18 cellular contexts compared by ENCODE assay signal in genomic region chr9:119839888-119840287, GRCh38.
"Had no signal": no experiment of that assay in that cellular context is flagged by ENCODE, and none has a peak within 500 bp of the region (broad histone marks: within the 10 kb centered on the region; RNA-seq: fewer than 3 reads in every experiment).

No MANE protein-coding gene starts in this region.

- ATAC-seq: activated CD8-positive, alpha-beta T cell treated with anti-CD3 and anti-CD28 coated beads, Interleukin-2, amount 10 ng/mL, durations not matched to agents 7 days and 5 days; effector memory CD8-positive, alpha-beta T cell; left colon; natural killer cell treated with Interleukin-12 subunit alpha and Interleukin-12 subunit beta and Interleukin-15 and Interleukin-18, amount 100 ng/mL, for 72 hours; right cardiac atrium; upper lobe of right lung had no signal

- H3K27ac ChIP-seq: adrenal gland, brain microvascular endothelial cell, parathyroid adenoma, upper lobe of right lung, VCaP had no signal

- H3K27me3 Mint-ChIP-seq: activated naive CD4-positive, alpha-beta T cell treated with anti-CD3 and anti-CD28 coated beads, Interleukin-2, amount 10 ng/mL, durations not matched to agents 7 days and 5 days; effector memory CD8-positive, alpha-beta T cell; natural killer cell treated with Interleukin-12 subunit alpha and Interleukin-12 subunit beta and Interleukin-15 and Interleukin-18, amount 100 ng/mL, for 72 hours had no signal

- DNase-seq: activated CD4-positive, alpha-beta T cell treated with anti-CD3 and anti-CD28 coated beads for 4 hours; activated CD8-positive, alpha-beta memory T cell treated with anti-CD3 and anti-CD28 coated beads, Interleukin-2, amount 50 U/mL, for 48 hours; activated CD8-positive, alpha-beta T cell treated with anti-CD3 and anti-CD28 coated beads, Interleukin-2, amount 10 ng/mL, durations not matched to agents 7 days and 5 days; activated naive CD4-positive, alpha-beta T cell treated with anti-CD3 and anti-CD28 coated beads, Interleukin-2, amount 10 ng/mL, durations not matched to agents 7 days and 5 days; adrenal gland; brain microvascular endothelial cell; effector memory CD8-positive, alpha-beta T cell; erythroblast; left colon; mammary epithelial cell; stimulated activated CD4-positive, alpha-beta T cell treated with anti-CD3 and anti-CD28 coated beads, Interleukin-1b, Interleukin-23, amount 100 ng/mL, for 48 hours; stimulated activated naive CD4-positive, alpha-beta T cell; T-helper 1 cell; upper lobe of right lung had no signal

- H3K36me3 Mint-ChIP-seq: activated naive CD4-positive, alpha-beta T cell treated with anti-CD3 and anti-CD28 coated beads, Interleukin-2, amount 10 ng/mL, durations not matched to agents 7 days and 5 days; natural killer cell treated with Interleukin-12 subunit alpha and Interleukin-12 subunit beta and Interleukin-15 and Interleukin-18, amount 100 ng/mL, for 72 hours had no signal

- H3K36me3 ChIP-seq: adrenal gland, brain microvascular endothelial cell, upper lobe of right lung had no signal

- H3K4me3 ChIP-seq: adrenal gland, upper lobe of right lung had no signal

- H3K4me1 ChIP-seq: adrenal gland, parathyroid adenoma, upper lobe of right lung had no signal

- H3K9me3 ChIP-seq: adrenal gland, upper lobe of right lung had no signal

- H3K9me3 Mint-ChIP-seq: activated naive CD4-positive, alpha-beta T cell treated with anti-CD3 and anti-CD28 coated beads, Interleukin-2, amount 10 ng/mL, durations not matched to agents 7 days and 5 days; natural killer cell treated with Interleukin-12 subunit alpha and Interleukin-12 subunit beta and Interleukin-15 and Interleukin-18, amount 100 ng/mL, for 72 hours had no signal

- H3K27ac Mint-ChIP-seq: activated CD8-positive, alpha-beta T cell treated with anti-CD3 and anti-CD28 coated beads, Interleukin-2, amount 10 ng/mL, durations not matched to agents 7 days and 5 days; activated naive CD4-positive, alpha-beta T cell treated with anti-CD3 and anti-CD28 coated beads, Interleukin-2, amount 10 ng/mL, durations not matched to agents 7 days and 5 days; effector memory CD8-positive, alpha-beta T cell; natural killer cell treated with Interleukin-12 subunit alpha and Interleukin-12 subunit beta and Interleukin-15 and Interleukin-18, amount 100 ng/mL, for 72 hours had no signal

- H3K4me1 Mint-ChIP-seq: activated naive CD4-positive, alpha-beta T cell treated with anti-CD3 and anti-CD28 coated beads, Interleukin-2, amount 10 ng/mL, durations not matched to agents 7 days and 5 days had no signal

- H3K4me3 Mint-ChIP-seq: activated CD8-positive, alpha-beta T cell treated with anti-CD3 and anti-CD28 coated beads, Interleukin-2, amount 10 ng/mL, durations not matched to agents 7 days and 5 days; activated naive CD4-positive, alpha-beta T cell treated with anti-CD3 and anti-CD28 coated beads, Interleukin-2, amount 10 ng/mL, durations not matched to agents 7 days and 5 days; effector memory CD8-positive, alpha-beta T cell; natural killer cell treated with Interleukin-12 subunit alpha and Interleukin-12 subunit beta and Interleukin-15 and Interleukin-18, amount 100 ng/mL, for 72 hours had no signal
